In genomic region chr19:51354103-51354741, GRCh38 we compare ENCODE assay signal across 13 cellular contexts. TPM values are rescaled to one million over a fixed set of nuclear protein-coding genes. Genes with fewer than 3 reads are reported as not detected.
DNase-seq lines count a peak whose midpoint lies in the region; ATAC-seq and TF ChIP-seq lines count a peak whose summit lies in the region.
"Had no signal": no experiment of that assay in that cellular context is flagged by ENCODE, and none has a peak within 500 bp of the region (broad histone marks: within the 10 kb centered on the region; RNA-seq: fewer than 3 reads in every experiment).

No MANE protein-coding gene starts in this region.

- no peaks in the 10 kb centered on the region for H3K9me3 ChIP-seq in endodermal cell (ENCODE audit: control insufficient read depth, low read length)

- POLR2A ChIA-PET in activated CD4-positive, alpha-beta T cell treated with anti-CD3 and anti-CD28 coated beads for 36 hours (lab: Charles Lee) = interaction anchor here (0.9 to 1.7 kb wide), 2 partner anchors 14 to 19 kb away, joined by 3 to 5 read pairs; no protein-coding TSS in a partner anchor

- H3K36me3 ChIP-seq in endodermal cell (ENCODE audit: control insufficient read depth, insufficient read depth, low read length) = peaks cover 8% of the 10 kb centered on the region

- H3K4me3 Mint-ChIP-seq in activated CD4-positive, alpha-beta T cell treated with anti-CD3 and anti-CD28 coated beads for 36 hours = no peak overlapping the region
- H3K4me3 Mint-ChIP-seq in endodermal cell = peak overlapping the region; percentile 33
- H3K4me3 Mint-ChIP-seq: activated B cell treated with CpG ODN at 0.5 μM for 24 hours; activated naive CD4-positive, alpha-beta T cell treated with anti-CD3 and anti-CD28 coated beads for 36 hours had no signal

- no peak for DNase-seq in activated CD4-positive, alpha-beta T cell treated with anti-CD3 and anti-CD28 coated beads for 36 hours
- DNase-seq in activated CD4-positive, alpha-beta T cell treated with anti-CD3 and anti-CD28 coated beads for 48 hours = no peak
- DNase-seq in SK-N-DZ (ENCODE audit: low spot score) (peak; percentile 33), endodermal cell (peak; percentile 84), retina (peak; percentile 84), NCI-H2196 (lab: John Stamatoyannopoulos, UW; ENCODE audit: unreplicated experiment) (no peak), DMS153 (lab: John Stamatoyannopoulos, UW) (no peak)
- DNase-seq: activated B cell treated with CpG ODN at 0.5 μM for 24 hours; NCI-H510A treated with DMSO at 0.1 percent for 48 hours; stimulated activated CD4-positive, alpha-beta T cell treated with anti-CD3 and anti-CD28 coated beads, Interleukin-2, amount 100 ng/mL, for 48 hours had no signal

- H3K27me3 Mint-ChIP-seq in activated CD4-positive, alpha-beta T cell treated with anti-CD3 and anti-CD28 coated beads for 36 hours = no peaks in the 10 kb centered on the region
- H3K27me3 Mint-ChIP-seq in endodermal cell (ENCODE audit: insufficient read depth) = no peaks in the 10 kb centered on the region
- H3K27me3 Mint-ChIP-seq: activated B cell treated with CpG ODN at 0.5 μM for 24 hours had no signal

- peak overlapping the region; percentile 48 for H3K9ac ChIP-seq in endodermal cell (ENCODE audit: extremely low read depth, low read length, poor library complexity, severe bottlenecking)

- TF ChIP-seq CTCF in endodermal cell (conservative IDR thresholded peaks at IDR 0.05) = no peak

- no peak for ATAC-seq in activated CD4-positive, alpha-beta T cell treated with anti-CD3 and anti-CD28 coated beads for 36 hours
- no peak for ATAC-seq in GM18511 (IDR thresholded peaks at IDR 0.05; ENCODE audit: unreplicated experiment)
- ATAC-seq: left lobe of liver had no signal

- H3K4me1 Mint-ChIP-seq in activated CD4-positive, alpha-beta T cell treated with anti-CD3 and anti-CD28 coated beads for 36 hours = peaks cover 26% of the 10 kb centered on the region
- peaks cover 15% of the 10 kb centered on the region for H3K4me1 Mint-ChIP-seq in endodermal cell

- intact Hi-C loops in activated CD4-positive, alpha-beta T cell treated with anti-CD3 and anti-CD28 coated beads for 36 hours (cut with DNase I, micrococcal nuclease) = no loop called here

- no peaks in the 10 kb centered on the region for H3K27me3 ChIP-seq in endodermal cell (ENCODE audit: control insufficient read depth, insufficient read depth, low read length, poor library complexity, severe bottlenecking)

- H3K4me3 ChIP-seq in endodermal cell (ENCODE audit: low read length) = peak overlapping the region; percentile 61

- WGBS in endodermal cell (ENCODE audit: insufficient coverage in 1 of 2, insufficient read length in 1 of 2), 2 experiments = 55 to 83% methylated on average over 1 to 12 of the region's 12 CpGs

- CTCF ChIA-PET in activated CD4-positive, alpha-beta T cell treated with anti-CD3 and anti-CD28 coated beads for 36 hours (lab: Charles Lee) = interaction anchor here (0.6 to 1.1 kb wide), 3 partner anchors 9 to 40 kb away, joined by 4 to 6 read pairs (median 5); no protein-coding TSS in a partner anchor

- peaks cover 5% of the 10 kb centered on the region for H3K4me1 ChIP-seq in endodermal cell (ENCODE audit: control insufficient read depth, insufficient read depth, low read length)

- H3K27ac Mint-ChIP-seq in activated CD4-positive, alpha-beta T cell treated with anti-CD3 and anti-CD28 coated beads for 36 hours = peak overlapping the region; percentile 25
- peak overlapping the region; percentile 87 for H3K27ac Mint-ChIP-seq in endodermal cell
- H3K27ac Mint-ChIP-seq: activated B cell treated with CpG ODN at 0.5 μM for 24 hours had no signal

- H3K9me3 Mint-ChIP-seq in activated CD4-positive, alpha-beta T cell treated with anti-CD3 and anti-CD28 coated beads for 36 hours (ENCODE audit: low read depth) = peaks cover 2% of the 10 kb centered on the region
- H3K9me3 Mint-ChIP-seq in endodermal cell = no peaks in the 10 kb centered on the region
- H3K9me3 Mint-ChIP-seq: activated B cell treated with CpG ODN at 0.5 μM for 24 hours; activated naive CD4-positive, alpha-beta T cell treated with anti-CD3 and anti-CD28 coated beads for 36 hours had no signal

- H3K36me3 Mint-ChIP-seq in activated CD4-positive, alpha-beta T cell treated with anti-CD3 and anti-CD28 coated beads for 36 hours (ENCODE audit: low read depth) = peaks cover 39% of the 10 kb centered on the region
- H3K36me3 Mint-ChIP-seq in endodermal cell (ENCODE audit: low read depth) = peaks cover 30% of the 10 kb centered on the region

- peak overlapping the region; percentile 99 for H3K27ac ChIP-seq in endodermal cell (ENCODE audit: low read depth, low read length)

RNA-seq across cellular contexts. Expression of gene ETFB, which starts 12.0 kb away (rescaled TPM):
- 100 to 1,000 TPM; 108 to 172 TPM for total RNA-seq in activated CD4-positive, alpha-beta T cell treated with anti-CD3 and anti-CD28 coated beads for 36 hours
- polyA plus RNA-seq in SK-N-DZ (2014; cell fraction: cytosol; rRNA removed) = 85.5 and 98.6 TPM in 2 replicates
- polyA plus RNA-seq in SK-N-DZ (2014; cell fraction: nucleus; rRNA removed) = 39.1 and 40.7 TPM in 2 replicates
- total RNA-seq in endodermal cell = 10 to 100 TPM; 54.3 to 77.3 TPM
- polyA plus RNA-seq in endodermal cell (2013, experiment 1 of 2) = 65.3 TPM
- polyA plus RNA-seq in endodermal cell (2013, experiment 2 of 2) = 60.7 TPM

RNA-seq across cellular contexts. Expression of gene VSIG10L, which starts 12.3 kb away (rescaled TPM):
- total RNA-seq in activated CD4-positive, alpha-beta T cell treated with anti-CD3 and anti-CD28 coated beads for 36 hours = 1 to 10 TPM; 4.5 to 4.6 TPM
- 0.56 and 0.85 TPM in 2 replicates for polyA plus RNA-seq in SK-N-DZ (2014; cell fraction: cytosol; rRNA removed)
- 0.64 and 1.6 TPM in 2 replicates for polyA plus RNA-seq in SK-N-DZ (2014; cell fraction: nucleus; rRNA removed)
- total RNA-seq in endodermal cell = 10 to 100 TPM in 1 of 2 donors, 1 to 10 TPM in 1; 6.4 to 11.5 TPM
- 7.5 TPM for polyA plus RNA-seq in endodermal cell (2013, experiment 1 of 2)
- 7.0 TPM for polyA plus RNA-seq in endodermal cell (2013, experiment 2 of 2)

RNA-seq across cellular contexts. Expression of gene CLDND2, which starts 14.6 kb away (rescaled TPM):
- total RNA-seq in activated CD4-positive, alpha-beta T cell treated with anti-CD3 and anti-CD28 coated beads for 36 hours = 1 to 10 TPM; 3.2 to 4.9 TPM
- polyA plus RNA-seq in SK-N-DZ (2014; cell fraction: cytosol; rRNA removed) = not detected in 2 replicates
- not detected in 2 replicates for polyA plus RNA-seq in SK-N-DZ (2014; cell fraction: nucleus; rRNA removed)
- total RNA-seq in endodermal cell = 1 to 10 TPM; 1.3 to 2.5 TPM
- polyA plus RNA-seq in endodermal cell (2013, experiment 1 of 2) = 3.7 TPM
- 2.4 TPM for polyA plus RNA-seq in endodermal cell (2013, experiment 2 of 2)
- total RNA-seq: left lobe of liver had no signal

RNA-seq across cellular contexts. Expression of gene NKG7, which starts 18.2 kb away (rescaled TPM):
- total RNA-seq in activated CD4-positive, alpha-beta T cell treated with anti-CD3 and anti-CD28 coated beads for 36 hours = 100 to 1,000 TPM in 1 of 2 experiments, 10 to 100 TPM in 1; 92.1 to 125 TPM
- polyA plus RNA-seq in SK-N-DZ (2014; cell fraction: cytosol; rRNA removed) = not detected in 2 replicates
- polyA plus RNA-seq in SK-N-DZ (2014; cell fraction: nucleus; rRNA removed) = not detected in 2 replicates
- total RNA-seq in endodermal cell = not detected
- not detected for polyA plus RNA-seq in endodermal cell (2013, experiment 1 of 2)
- not detected for polyA plus RNA-seq in endodermal cell (2013, experiment 2 of 2)

RNA-seq across cellular contexts. Expression of gene LIM2, which starts 33.6 kb away (rescaled TPM):
- under 1 TPM in 1 of 2 experiments, not detected in 1; 0.27 TPM for total RNA-seq in activated CD4-positive, alpha-beta T cell treated with anti-CD3 and anti-CD28 coated beads for 36 hours
- polyA plus RNA-seq in SK-N-DZ (2014; cell fraction: cytosol; rRNA removed) = not detected in 2 replicates
- not detected in 2 replicates for polyA plus RNA-seq in SK-N-DZ (2014; cell fraction: nucleus; rRNA removed)
- not detected for total RNA-seq in endodermal cell
- not detected for polyA plus RNA-seq in endodermal cell (2013, experiment 1 of 2)
- not detected for polyA plus RNA-seq in endodermal cell (2013, experiment 2 of 2)
- total RNA-seq: activated B cell treated with CpG ODN at 0.5 μM for 24 hours; activated naive CD4-positive, alpha-beta T cell treated with anti-CD3 and anti-CD28 coated beads for 36 hours; left lobe of liver had no signal

Comparison
In these comparisons a context has a peak if more than half of its experiments do, and no peak if none do; other contexts are left out.
1. DNase-seq: peak in SK-N-DZ (single experiment), endodermal cell (single experiment) and retina (single experiment); none in activated CD4-positive, alpha-beta T cell treated with anti-CD3 and anti-CD28 coated beads for 36 hours (single experiment), activated CD4-positive, alpha-beta T cell treated with anti-CD3 and anti-CD28 coated beads for 48 hours (single experiment), NCI-H2196 (single experiment) and DMS153 (single experiment).